1 cellular context compared by ENCODE assay signal in genomic region chr10:17214486-17214885, GRCh38.
TF ChIP-seq lines count a peak whose summit lies in the region.

No MANE protein-coding gene starts in this region.

TF ChIP-seq in H1, 55 proteins besides CTCF, POLR2A, EP300 and RAD21:
- TF ChIP-seq TEAD4 (IDR thresholded peaks at IDR 0.05; ENCODE audit: low read depth, low read length): 0 out of 2 replicates have a peak, but pooled peaks have one; percentile 33
- TF ChIP-seq KDM1A (IDR thresholded peaks at IDR 0.05; ENCODE audit: borderline replicate concordance, low read length): no peak
- TF ChIP-seq CBX5 (IDR thresholded peaks at IDR 0.05; ENCODE audit: low read depth, low read length): no peak
- no peak for TF ChIP-seq JUN (IDR thresholded peaks at IDR 0.05; ENCODE audit: low read depth, low read length)
